ENCODE assay signal across 2 cellular contexts in the genomic region with DNA sequence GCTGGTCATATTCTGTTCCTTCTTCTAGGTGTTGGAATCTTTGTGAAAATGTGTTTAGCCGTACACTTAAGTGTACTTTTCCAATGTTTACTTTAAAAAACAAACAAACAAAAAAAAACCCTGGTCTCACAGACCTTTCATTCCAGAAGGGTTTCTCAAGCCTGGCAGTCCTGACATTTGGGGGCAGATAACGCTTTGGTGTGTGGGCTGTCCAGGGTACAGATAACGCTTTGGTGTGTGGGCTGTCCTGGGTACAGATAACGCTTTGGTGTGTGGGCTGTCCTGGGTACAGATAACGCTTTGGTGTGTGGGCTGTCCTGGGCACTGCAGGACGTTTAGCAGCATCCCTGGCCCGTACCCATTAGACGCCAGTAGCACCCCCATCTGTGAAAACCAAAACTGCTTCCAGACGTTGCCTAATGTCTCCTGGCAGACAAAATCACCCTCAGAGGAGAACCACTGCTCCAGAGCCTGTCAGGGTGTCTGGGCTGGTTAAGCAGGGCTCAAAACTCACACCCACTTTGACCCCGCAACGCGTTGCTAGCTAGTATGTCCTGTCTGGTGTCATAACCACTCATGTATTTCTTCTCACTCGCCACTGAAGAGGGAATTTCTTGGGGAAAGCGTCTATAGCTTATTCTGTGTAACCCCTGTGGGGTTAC.
TF ChIP-seq lines count a peak whose summit lies in the region.

No MANE protein-coding gene starts in this region.

TF ChIP-seq in IMR-90, 13 proteins besides CTCF, POLR2A, EP300 and RAD21:
- TF ChIP-seq MAFK (IDR thresholded peaks at IDR 0.05; ENCODE audit: low read depth, low read length) (no peak), RCOR1 (IDR thresholded peaks at IDR 0.05; ENCODE audit: insufficient replicate concordance, low read length) (no peak), BHLHE40 (IDR thresholded peaks at IDR 0.05; ENCODE audit: low read depth, low read length) (no peak), SMC3 (IDR thresholded peaks at IDR 0.05; ENCODE audit: low read depth, low read length) (no peak), CHD1 (IDR thresholded peaks at IDR 0.05; ENCODE audit: low read depth, low read length) (no peak), MXI1 (IDR thresholded peaks at IDR 0.05; ENCODE audit: borderline replicate concordance, low read depth, low read length) (no peak), RFX5 (IDR thresholded peaks at IDR 0.05; ENCODE audit: low read depth, low read length) (no peak), NFE2L2 (IDR thresholded peaks at IDR 0.05; ENCODE audit: low read depth, low read length) (no peak), CEBPB (IDR thresholded peaks at IDR 0.05; ENCODE audit: low read depth, low read length) (no peak), FOS (IDR thresholded peaks at IDR 0.05; ENCODE audit: low read depth, low read length) (no peak), MAZ (IDR thresholded peaks at IDR 0.05; ENCODE audit: borderline replicate concordance, low read depth, low read length) (no peak)
- TF ChIP-seq, protein P1, sequence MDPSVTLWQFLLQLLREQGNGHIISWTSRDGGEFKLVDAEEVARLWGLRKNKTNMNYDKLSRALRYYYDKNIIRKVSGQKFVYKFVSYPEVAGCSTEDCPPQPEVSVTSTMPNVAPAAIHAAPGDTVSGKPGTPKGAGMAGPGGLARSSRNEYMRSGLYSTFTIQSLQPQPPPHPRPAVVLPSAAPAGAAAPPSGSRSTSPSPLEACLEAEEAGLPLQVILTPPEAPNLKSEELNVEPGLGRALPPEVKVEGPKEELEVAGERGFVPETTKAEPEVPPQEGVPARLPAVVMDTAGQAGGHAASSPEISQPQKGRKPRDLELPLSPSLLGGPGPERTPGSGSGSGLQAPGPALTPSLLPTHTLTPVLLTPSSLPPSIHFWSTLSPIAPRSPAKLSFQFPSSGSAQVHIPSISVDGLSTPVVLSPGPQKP (IDR thresholded peaks at IDR 0.05; ENCODE audit: borderline replicate concordance, low read depth, low read length): no peak
- TF ChIP-seq, protein P2, sequence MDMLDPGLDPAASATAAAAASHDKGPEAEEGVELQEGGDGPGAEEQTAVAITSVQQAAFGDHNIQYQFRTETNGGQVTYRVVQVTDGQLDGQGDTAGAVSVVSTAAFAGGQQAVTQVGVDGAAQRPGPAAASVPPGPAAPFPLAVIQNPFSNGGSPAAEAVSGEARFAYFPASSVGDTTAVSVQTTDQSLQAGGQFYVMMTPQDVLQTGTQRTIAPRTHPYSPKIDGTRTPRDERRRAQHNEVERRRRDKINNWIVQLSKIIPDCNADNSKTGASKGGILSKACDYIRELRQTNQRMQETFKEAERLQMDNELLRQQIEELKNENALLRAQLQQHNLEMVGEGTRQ (IDR thresholded peaks at IDR 0.05; ENCODE audit: low read depth, low read length): no peak

TF ChIP-seq in K562, 482 proteins besides CTCF, POLR2A, EP300 and RAD21:
- TF ChIP-seq FOXJ3 (CRISPR knock-in tag; IDR thresholded peaks at IDR 0.05) (no peak), MYNN (IDR thresholded peaks at IDR 0.05) (0 out of 2 replicates have a peak, but pooled peaks have one; percentile 45), MYNN (CRISPR knock-in tag; IDR thresholded peaks at IDR 0.05) (no peak), TAL1 (IDR thresholded peaks at IDR 0.05) (peak; percentile 28; the same call in 1 of the 2 replicates), EGR1 (conservative IDR thresholded peaks at IDR 0.05) (peak; percentile 26; the same call in 1 of the 2 replicates), ZNF324 (CRISPR knock-in tag; IDR thresholded peaks at IDR 0.05) (no peak), FOXP1 (CRISPR knock-in tag; IDR thresholded peaks at IDR 0.05) (no peak), ARID1B (IDR thresholded peaks at IDR 0.05) (peak; percentile 52; the same call in 1 of the 2 replicates), CBFA2T3 (IDR thresholded peaks at IDR 0.05) (peak; percentile 61), ZNF766 (CRISPR knock-in tag; conservative IDR thresholded peaks at IDR 0.05) (peak; percentile 88), TCF3 (CRISPR knock-in tag; IDR thresholded peaks at IDR 0.05) (peak; percentile 65), CBFA2T2 (conservative IDR thresholded peaks at IDR 0.05) (peak; percentile 50), TEAD4 (IDR thresholded peaks at IDR 0.05; ENCODE audit: low read length) (peak; percentile 41), TEAD4 (CRISPR knock-in tag; IDR thresholded peaks at IDR 0.05; ENCODE audit: borderline replicate concordance) (no peak)
- TF ChIP-seq, protein P3, sequence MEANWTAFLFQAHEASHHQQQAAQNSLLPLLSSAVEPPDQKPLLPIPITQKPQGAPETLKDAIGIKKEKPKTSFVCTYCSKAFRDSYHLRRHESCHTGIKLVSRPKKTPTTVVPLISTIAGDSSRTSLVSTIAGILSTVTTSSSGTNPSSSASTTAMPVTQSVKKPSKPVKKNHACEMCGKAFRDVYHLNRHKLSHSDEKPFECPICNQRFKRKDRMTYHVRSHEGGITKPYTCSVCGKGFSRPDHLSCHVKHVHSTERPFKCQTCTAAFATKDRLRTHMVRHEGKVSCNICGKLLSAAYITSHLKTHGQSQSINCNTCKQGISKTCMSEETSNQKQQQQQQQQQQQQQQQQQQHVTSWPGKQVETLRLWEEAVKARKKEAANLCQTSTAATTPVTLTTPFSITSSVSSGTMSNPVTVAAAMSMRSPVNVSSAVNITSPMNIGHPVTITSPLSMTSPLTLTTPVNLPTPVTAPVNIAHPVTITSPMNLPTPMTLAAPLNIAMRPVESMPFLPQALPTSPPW (CRISPR knock-in tag; IDR thresholded peaks at IDR 0.05): 0 out of 2 replicates have a peak, but pooled peaks have one; percentile 9
